Comparison of ENCODE assay signal across 1 cellular context in the genomic region with DNA sequence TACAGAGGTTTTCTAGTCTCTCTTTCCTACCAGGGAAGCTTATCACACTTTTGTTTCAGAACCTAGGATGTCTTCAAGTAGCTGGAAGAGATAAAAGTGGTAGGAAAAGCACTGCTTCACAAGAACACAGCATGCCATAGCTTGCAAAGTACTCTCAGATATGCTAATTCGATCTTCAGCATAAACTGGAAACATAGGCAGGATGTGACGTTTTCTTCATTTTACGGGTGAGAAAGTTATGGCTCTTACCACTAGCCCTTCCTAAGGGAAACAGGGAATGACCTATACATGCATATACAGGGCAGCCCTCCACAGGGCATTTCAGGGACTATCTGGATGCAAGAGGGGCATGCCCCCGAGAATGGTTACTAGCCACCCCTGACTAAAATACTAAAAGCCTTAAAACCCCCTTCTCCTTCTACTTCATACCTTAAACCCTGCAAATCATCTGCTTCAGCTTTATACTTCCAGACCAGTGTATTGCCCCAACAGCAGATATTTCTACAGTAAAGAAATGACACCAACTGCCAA.
TF ChIP-seq lines count a peak whose summit lies in the region.

No MANE protein-coding gene starts in this region.

TF ChIP-seq in HepG2, 621 proteins besides CTCF, POLR2A, EP300 and RAD21:
- TF ChIP-seq ARNT2 (CRISPR knock-in tag; IDR thresholded peaks at IDR 0.05; ENCODE audit: low read depth): no peak
- 0 out of 2 replicates have a peak, but pooled peaks have one; percentile 16 for TF ChIP-seq PHF21A (CRISPR knock-in tag; IDR thresholded peaks at IDR 0.05)
- no peak for TF ChIP-seq KLF13 (CRISPR knock-in tag; IDR thresholded peaks at IDR 0.05)
- 0 out of 2 replicates have a peak, but pooled peaks have one; percentile 15 for TF ChIP-seq ZSCAN5A (CRISPR knock-in tag; IDR thresholded peaks at IDR 0.05; ENCODE audit: borderline replicate concordance)
